In genomic region chr1:247111636-247112478, GRCh38 we compare ENCODE assay signal across 1 cellular context.
A peak's percentile ranks its signal among the peaks of the same experiment; 100 is the strongest.
TF ChIP-seq lines count a peak whose summit lies in the region.

No MANE protein-coding gene starts in this region.

TF ChIP-seq in K562, 482 proteins besides CTCF, POLR2A, EP300 and RAD21 (continued from another document and continues in another):
- TF ChIP-seq ZBTB26 (CRISPR knock-in tag; IDR thresholded peaks at IDR 0.05) = no peak
- TF ChIP-seq ILK (tag; IDR thresholded peaks at IDR 0.05; ENCODE audit: borderline replicate concordance, low read depth) = no peak
- TF ChIP-seq ZNF354B (CRISPR knock-in tag; IDR thresholded peaks at IDR 0.05) = no peak
- TF ChIP-seq PCBP1 (IDR thresholded peaks at IDR 0.05; ENCODE audit: low read depth, low read length, poor library complexity, severe bottlenecking) = peak; percentile 86
- peak; percentile 73; the same call in 1 of the 2 replicates for TF ChIP-seq ZNF592 (IDR thresholded peaks at IDR 0.05)
- TF ChIP-seq ARID4B (CRISPR knock-in tag; IDR thresholded peaks at IDR 0.05) = peak; percentile 62; the same call in 1 of the 2 replicates
- no peak for TF ChIP-seq MTF1 (CRISPR knock-in tag; IDR thresholded peaks at IDR 0.05; ENCODE audit: borderline replicate concordance)
- TF ChIP-seq IRF9 (tag; IDR thresholded peaks at IDR 0.05) = no peak
- 0 out of 2 replicates have a peak, but pooled peaks have one; percentile 23 for TF ChIP-seq TCF3 (CRISPR knock-in tag; IDR thresholded peaks at IDR 0.05)
- TF ChIP-seq ZNF146 (CRISPR knock-in tag; IDR thresholded peaks at IDR 0.05; ENCODE audit: unreplicated experiment) = peak; percentile 21
- TF ChIP-seq PKNOX1 (IDR thresholded peaks at IDR 0.05) = peak; percentile 89; the same call in 1 of the 2 replicates
- TF ChIP-seq YY1 (IDR thresholded peaks at IDR 0.05; ENCODE audit: borderline replicate concordance in 1 of 3, control insufficient read depth in 1 of 3, extremely low read depth in 1 of 3, insufficient read depth in 3 of 3, insufficient read length in 1 of 3, insufficient replicate concordance in 2 of 3, low read depth in 1 of 3, low read length in 2 of 3) = peak in 2 of 3 experiments; percentile 55 to 85
- TF ChIP-seq PML (IDR thresholded peaks at IDR 0.05; ENCODE audit: low read length) = no peak; the same call in 1 of the 2 replicates
- TF ChIP-seq U2AF1 (optimal IDR thresholded peaks at IDR 0.05; ENCODE audit: low read depth, low read length) = peak; percentile 36
- no peak for TF ChIP-seq SMAD1 (IDR thresholded peaks at IDR 0.05; ENCODE audit: low read depth, low read length, partially characterized antibody)
- peak; percentile 31; the same call in 1 of the 2 replicates for TF ChIP-seq NR1H2 (CRISPR knock-in tag; IDR thresholded peaks at IDR 0.05)
- TF ChIP-seq PURB (CRISPR knock-in tag; IDR thresholded peaks at IDR 0.05; ENCODE audit: low read depth) = no peak
- no peak for TF ChIP-seq PHB2 (IDR thresholded peaks at IDR 0.05; ENCODE audit: low read depth)
- TF ChIP-seq TRIM24 (IDR thresholded peaks at IDR 0.05) = peak in 1 of 2 experiments; percentile 50; a peak in 1 of 4 replicates
- peak; percentile 84 for TF ChIP-seq HNRNPLL (IDR thresholded peaks at IDR 0.05; ENCODE audit: low read depth, low read length, poor library complexity, severe bottlenecking)
- no peak for TF ChIP-seq ZNF143 (CRISPR knock-in tag; IDR thresholded peaks at IDR 0.05)
- no peak for TF ChIP-seq ZBTB2 (IDR thresholded peaks at IDR 0.05)
- no peak for TF ChIP-seq MYNN (IDR thresholded peaks at IDR 0.05)
- no peak for TF ChIP-seq MYNN (CRISPR knock-in tag; IDR thresholded peaks at IDR 0.05)
- TF ChIP-seq RHOXF2B (CRISPR knock-in tag; conservative IDR thresholded peaks at IDR 0.05) = no peak
- TF ChIP-seq SMARCA4 (IDR thresholded peaks at IDR 0.05) = 0 out of 2 replicates have a peak, but pooled peaks have one; percentile 17
- TF ChIP-seq TCF7L2 (IDR thresholded peaks at IDR 0.05; ENCODE audit: low read depth, low read length) = no peak
- TF ChIP-seq ERF (CRISPR knock-in tag; IDR thresholded peaks at IDR 0.05) = no peak
- no peak for TF ChIP-seq ZFP1 (CRISPR knock-in tag; IDR thresholded peaks at IDR 0.05)
- TF ChIP-seq CAMTA2 (CRISPR knock-in tag; conservative IDR thresholded peaks at IDR 0.05) = no peak
- no peak for TF ChIP-seq ZC3H8 (IDR thresholded peaks at IDR 0.05)
- TF ChIP-seq VEZF1 (CRISPR knock-in tag; IDR thresholded peaks at IDR 0.05) = peak; percentile 58; the same call in 1 of the 2 replicates
- no peak for TF ChIP-seq ATF1 (CRISPR knock-in tag; IDR thresholded peaks at IDR 0.05)
- TF ChIP-seq ATF1 (tag; IDR thresholded peaks at IDR 0.05) = peak; percentile 59; the same call in 1 of the 2 replicates
- TF ChIP-seq MCM3 (IDR thresholded peaks at IDR 0.05) = no peak
- no peak for TF ChIP-seq EHMT2 (IDR thresholded peaks at IDR 0.05)
- TF ChIP-seq MIER1 (IDR thresholded peaks at IDR 0.05; ENCODE audit: low read depth) = no peak
- no peak for TF ChIP-seq EWSR1 (IDR thresholded peaks at IDR 0.05; ENCODE audit: borderline replicate concordance, low read depth, partially characterized antibody)
- TF ChIP-seq DDX20 (tag; IDR thresholded peaks at IDR 0.05; ENCODE audit: low read depth) = no peak
- TF ChIP-seq THAP7 (CRISPR knock-in tag; IDR thresholded peaks at IDR 0.05) = no peak
- TF ChIP-seq ETV1 (tag; conservative IDR thresholded peaks at IDR 0.05; ENCODE audit: low read depth) = peak; percentile 91
- TF ChIP-seq YBX1 (IDR thresholded peaks at IDR 0.05) = no peak
- no peak for TF ChIP-seq PRPF4 (IDR thresholded peaks at IDR 0.05; ENCODE audit: insufficient read depth, low read depth, low read length, poor library complexity, severe bottlenecking)
- no peak; the same call in 1 of the 2 replicates for TF ChIP-seq ZBED1 (IDR thresholded peaks at IDR 0.05)
- TF ChIP-seq ZNF280A (IDR thresholded peaks at IDR 0.05; ENCODE audit: low read depth, partially characterized antibody) = no peak
- no peak for TF ChIP-seq DNMT1 (IDR thresholded peaks at IDR 0.05)
- TF ChIP-seq IRF1 (CRISPR knock-in tag; IDR thresholded peaks at IDR 0.05; ENCODE audit: borderline replicate concordance) = no peak
- no peak for TF ChIP-seq ZZZ3 (IDR thresholded peaks at IDR 0.05)
